Comparison of ENCODE assay signal across 9 cellular contexts in the genomic region with DNA sequence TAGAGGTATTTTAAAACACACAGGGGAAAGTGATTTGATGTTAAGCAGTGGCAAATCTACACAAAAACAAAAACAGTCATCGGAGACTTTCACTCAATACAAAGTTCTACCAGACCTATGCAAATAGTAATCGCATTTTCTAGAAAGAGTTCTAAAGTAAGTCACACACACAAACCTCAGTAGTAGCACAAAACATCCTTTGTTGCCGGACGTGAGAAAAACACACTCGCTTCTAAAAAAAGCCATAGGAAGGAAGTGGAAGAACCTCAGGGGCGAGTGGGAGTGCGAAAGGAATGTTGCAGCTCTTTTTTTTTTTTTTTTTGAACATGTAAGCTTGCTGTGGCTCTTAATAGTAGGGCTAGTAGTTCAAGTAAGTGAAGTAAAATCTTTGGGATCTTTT.
DNase-seq lines count a peak whose midpoint lies in the region; ATAC-seq, FAIRE-seq and TF ChIP-seq lines count a peak whose summit lies in the region.
"Had no signal": no experiment of that assay in that cellular context is flagged by ENCODE, and none has a peak within 500 bp of the region (broad histone marks: within the 10 kb centered on the region; RNA-seq: fewer than 3 reads in every experiment).

No MANE protein-coding gene starts in this region.

- H3K4me1 ChIP-seq in SK-N-SH (ENCODE audit: control insufficient read depth in 1 of 2, insufficient read depth in 2 of 2, low read depth in 1 of 2, low read length in 1 of 2) (peaks cover 4 to 54% of the 10 kb centered on the region in 2 experiments), transverse colon (peaks cover 8 to 51% (median 20%) of the 10 kb centered on the region in 4 donors)

- TF ChIP-seq CTCF in SK-N-SH (IDR thresholded peaks at IDR 0.05) (no peak), transverse colon (IDR thresholded peaks at IDR 0.05) (no peak)

- H3K27ac Mint-ChIP-seq in T-cell: peak overlapping the region; percentile 92 to 100

- peaks cover 0 to 4% (median 0%) of the 10 kb centered on the region in 3 donors for H3K9me3 Mint-ChIP-seq in T-cell

- peaks cover 0 to 19% of the 10 kb centered on the region in 2 experiments for H3K36me3 ChIP-seq in SK-N-SH (replicated peaks in 1 of 2; ENCODE audit: control insufficient read depth in 1 of 2, insufficient read depth in 2 of 2, low read length in 1 of 2)
- no peaks in the 10 kb centered on the region for H3K36me3 ChIP-seq in transverse colon

- FAIRE-seq in frontal cortex (lab: Jason Lieb, UNC): no peak
- FAIRE-seq: A204.1 had no signal

- TF ChIP-seq POLR2A in transverse colon (IDR thresholded peaks at IDR 0.05): no peak

- in situ Hi-C loops in transverse colon (cut with MboI; ENCODE audit: low pct_ligation_motif_present in 1 of 4, low pct_unique_long_range_greater_than_20kb in 1 of 4, low sequenced_read_pairs in 3 of 4): no loop called here

- peak overlapping the region; percentile 59 to 73 (median 70) for H3K4me3 Mint-ChIP-seq in T-cell

- H3K27ac ChIP-seq in SK-N-SH (ENCODE audit: low read depth in 2 of 2, low read length in 1 of 2) (peak overlapping the region in 1 of 2 experiments; percentile 34; a peak in 2 of 4 replicates), transverse colon (no peak overlapping the region)

- H3K27me3 ChIP-seq in SK-N-SH (ENCODE audit: insufficient read depth) (no peaks in the 10 kb centered on the region), transverse colon (no peaks in the 10 kb centered on the region)

- H3K79me2 ChIP-seq in SK-N-SH (ENCODE audit: insufficient read depth): peaks cover 96% of the 10 kb centered on the region

- ATAC-seq in SK-N-SH treated with all-trans-retinoic acid at 6 μM for 48 hours: no peak
- peak; percentile 54 for ATAC-seq in HG02938 (IDR thresholded peaks at IDR 0.05; ENCODE audit: unreplicated experiment)
- peak; percentile 26 to 45 (median 38) for ATAC-seq in T-cell (replicated peaks in 1 of 4)

- H4K20me1 ChIP-seq in SK-N-SH (ENCODE audit: insufficient read depth): no peaks in the 10 kb centered on the region

- peak overlapping the region; percentile 14; the same call in 1 of the 2 replicates for H3K4me2 ChIP-seq in SK-N-SH

- DNase-seq in SK-N-SH (no peak), T-cell (peak in 20 of 34 experiments; percentile 7 to 59 (median 27)), hepatic stellate cell (ENCODE audit: low spot score) (peak; percentile 40), transverse colon (peak; percentile 35), DMS79 treated with DMSO at 0.1 percent for 48 hours (lab: John Stamatoyannopoulos, UW) (no peak), frontal cortex (ENCODE audit: low spot score in 2 of 2) (no peak)

- H3K9me3 ChIP-seq in SK-N-SH: no peaks in the 10 kb centered on the region
- H3K9me3 ChIP-seq in transverse colon: no peaks in the 10 kb centered on the region

- peaks cover 7% of the 10 kb centered on the region for H3K36me3 Mint-ChIP-seq in T-cell

- H3K9me2 ChIP-seq in SK-N-SH: no peaks in the 10 kb centered on the region

- CTCF ChIA-PET in SK-N-SH (lab: Yijun Ruan, JAX): interaction anchor here (0.7 to 1.3 kb wide), 3 partner anchors 11 to 199 kb away, joined by 3 to 4 read pairs (median 4); no protein-coding TSS in a partner anchor
- CTCF ChIA-PET in T-cell (lab: Charles Lee): interaction anchor here (0.5 to 2.0 kb wide), 6 partner anchors 10 to 211 kb away, joined by 3 to 6 read pairs (median 3); no protein-coding TSS in a partner anchor

- TF ChIP-seq EP300 in SK-N-SH (IDR thresholded peaks at IDR 0.05; ENCODE audit: borderline replicate concordance in 1 of 2, low read depth in 1 of 2, low read length in 1 of 2) (no peak), transverse colon (IDR thresholded peaks at IDR 0.05; ENCODE audit: low read depth) (no peak)

- intact Hi-C loops in transverse colon (cut with DNase I; ENCODE audit: low total_unique reads): no loop called here

- no peak overlapping the region for H2AFZ ChIP-seq in SK-N-SH (ENCODE audit: low read depth)

- POLR2A ChIA-PET in SK-N-SH (lab: Yijun Ruan, JAX) (no interaction called here), T-cell (lab: Charles Lee) (interaction anchor here (0.6 to 1.2 kb wide), 5 partner anchors 16 to 240 kb away, joined by 3 to 4 read pairs (median 3); no protein-coding TSS in a partner anchor)

- H3K27me3 Mint-ChIP-seq in T-cell: no peaks in the 10 kb centered on the region

- peaks cover 92 to 93% (median 92%) of the 10 kb centered on the region in 3 donors for H3K4me1 Mint-ChIP-seq in T-cell

- H3K4me3 ChIP-seq in SK-N-SH (ENCODE audit: low read depth in 2 of 2, low read length in 1 of 2): no peak overlapping the region
- H3K4me3 ChIP-seq in transverse colon: no peak overlapping the region

- 70% methylated on average over 7 of the region's 7 CpGs for WGBS in SK-N-SH (ENCODE audit: low lambda C conversion rate)
- 38 to 75% methylated on average over 7 of the region's 7 CpGs for WGBS in transverse colon (ENCODE audit: low coverage in 1 of 2), 2 donors

- H3K9ac ChIP-seq in SK-N-SH: peak overlapping the region; percentile 6; the same call in 1 of the 2 replicates

- peaks cover 4% of the 10 kb centered on the region for H3F3A ChIP-seq in SK-N-SH (replicated peaks; ENCODE audit: insufficient read depth)

- no peak for TF ChIP-seq RAD21 in SK-N-SH (IDR thresholded peaks at IDR 0.05; ENCODE audit: low read length)

TF ChIP-seq in SK-N-SH, 30 proteins besides CTCF, POLR2A, EP300 and RAD21:
- TF ChIP-seq ZBTB33 (IDR thresholded peaks at IDR 0.05; ENCODE audit: borderline replicate concordance, low read depth): no peak
- TF ChIP-seq TAF1 (IDR thresholded peaks at IDR 0.05; ENCODE audit: borderline replicate concordance, low read depth, low read length): no peak
- TF ChIP-seq POLR2AphosphoS5 (IDR thresholded peaks at IDR 0.05; ENCODE audit: low read depth, low read length): no peak
- TF ChIP-seq ELF1 (IDR thresholded peaks at IDR 0.05): no peak

TF ChIP-seq in SK-N-SH treated with all-trans-retinoic acid at 6 μM for 48 hours, 23 proteins besides CTCF, POLR2A, EP300 and RAD21:
- TF ChIP-seq RARB (CRISPR knock-in tag; IDR thresholded peaks at IDR 0.05) (no peak), ZC3H10 (CRISPR knock-in tag; IDR thresholded peaks at IDR 0.05) (no peak), ISL1 (CRISPR knock-in tag; IDR thresholded peaks at IDR 0.05) (no peak), TOX (CRISPR knock-in tag; IDR thresholded peaks at IDR 0.05; ENCODE audit: borderline replicate concordance) (no peak), TCF4 (CRISPR knock-in tag; IDR thresholded peaks at IDR 0.05; ENCODE audit: borderline replicate concordance) (no peak), ZNF70 (CRISPR knock-in tag; IDR thresholded peaks at IDR 0.05) (no peak), CSDC2 (CRISPR knock-in tag; IDR thresholded peaks at IDR 0.05) (no peak), ZNF8 (CRISPR knock-in tag; IDR thresholded peaks at IDR 0.05) (no peak), ESRRG (CRISPR knock-in tag; IDR thresholded peaks at IDR 0.05) (no peak), SNAI2 (CRISPR knock-in tag; IDR thresholded peaks at IDR 0.05) (no peak), OSR1 (CRISPR knock-in tag; IDR thresholded peaks at IDR 0.05) (no peak), ARNTL (CRISPR knock-in tag; IDR thresholded peaks at IDR 0.05; ENCODE audit: borderline replicate concordance, low read depth) (no peak)
- TF ChIP-seq, protein P1, sequence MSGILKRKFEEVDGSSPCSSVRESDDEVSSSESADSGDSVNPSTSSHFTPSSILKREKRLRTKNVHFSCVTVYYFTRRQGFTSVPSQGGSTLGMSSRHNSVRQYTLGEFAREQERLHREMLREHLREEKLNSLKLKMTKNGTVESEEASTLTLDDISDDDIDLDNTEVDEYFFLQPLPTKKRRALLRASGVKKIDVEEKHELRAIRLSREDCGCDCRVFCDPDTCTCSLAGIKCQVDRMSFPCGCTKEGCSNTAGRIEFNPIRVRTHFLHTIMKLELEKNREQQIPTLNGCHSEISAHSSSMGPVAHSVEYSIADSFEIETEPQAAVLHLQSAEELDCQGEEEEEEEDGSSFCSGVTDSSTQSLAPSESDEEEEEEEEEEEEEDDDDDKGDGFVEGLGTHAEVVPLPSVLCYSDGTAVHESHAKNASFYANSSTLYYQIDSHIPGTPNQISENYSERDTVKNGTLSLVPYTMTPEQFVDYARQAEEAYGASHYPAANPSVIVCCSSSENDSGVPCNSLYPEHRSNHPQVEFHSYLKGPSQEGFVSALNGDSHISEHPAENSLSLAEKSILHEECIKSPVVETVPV (CRISPR knock-in tag; IDR thresholded peaks at IDR 0.05): no peak
- TF ChIP-seq, protein P2, sequence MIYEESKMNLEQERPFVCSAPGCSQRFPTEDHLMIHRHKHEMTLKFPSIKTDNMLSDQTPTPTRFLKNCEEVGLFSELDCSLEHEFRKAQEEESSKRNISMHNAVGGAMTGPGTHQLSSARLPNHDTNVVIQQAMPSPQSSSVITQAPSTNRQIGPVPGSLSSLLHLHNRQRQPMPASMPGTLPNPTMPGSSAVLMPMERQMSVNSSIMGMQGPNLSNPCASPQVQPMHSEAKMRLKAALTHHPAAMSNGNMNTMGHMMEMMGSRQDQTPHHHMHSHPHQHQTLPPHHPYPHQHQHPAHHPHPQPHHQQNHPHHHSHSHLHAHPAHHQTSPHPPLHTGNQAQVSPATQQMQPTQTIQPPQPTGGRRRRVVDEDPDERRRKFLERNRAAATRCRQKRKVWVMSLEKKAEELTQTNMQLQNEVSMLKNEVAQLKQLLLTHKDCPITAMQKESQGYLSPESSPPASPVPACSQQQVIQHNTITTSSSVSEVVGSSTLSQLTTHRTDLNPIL (CRISPR knock-in tag; IDR thresholded peaks at IDR 0.05; ENCODE audit: low read depth): no peak

Comparison
In these comparisons a context has a peak if more than half of its experiments do, and no peak if none do; other contexts are left out.
1. DNase-seq: peak in T-cell (20 of 34), hepatic stellate cell (single experiment) and transverse colon (single experiment); none in SK-N-SH (single experiment), DMS79 treated with DMSO at 0.1 percent for 48 hours (single experiment) and frontal cortex (0 of 2).